Comparison of ENCODE assay signal across 11 cellular contexts in genomic region chr14:65238456-65238855, GRCh38.
A peak's percentile ranks its signal among the peaks of the same experiment; 100 is the strongest.
DNase-seq lines count a peak whose midpoint lies in the region; ATAC-seq and TF ChIP-seq lines count a peak whose summit lies in the region.
"Had no signal": no experiment of that assay in that cellular context is flagged by ENCODE, and none has a peak within 500 bp of the region (broad histone marks: within the 10 kb centered on the region; RNA-seq: fewer than 3 reads in every experiment).

No MANE protein-coding gene starts in this region.

- H3K4me1 Mint-ChIP-seq in MCF 10A (ENCODE audit: insufficient read depth, unreplicated experiment): peaks cover 33% of the 10 kb centered on the region
- H3K4me1 Mint-ChIP-seq in CD8-positive, alpha-beta T cell (ENCODE audit: low read depth): peaks cover 9% of the 10 kb centered on the region

- peak overlapping the region; percentile 71 for H3K9ac ChIP-seq in mesenchymal stem cell (ENCODE audit: low read length)

- peak overlapping the region; percentile 54 for H2BK5ac ChIP-seq in mesenchymal stem cell (ENCODE audit: low read depth, low read length, poor library complexity, severe bottlenecking)

- no peaks in the 10 kb centered on the region for H3K9me3 Mint-ChIP-seq in MCF 10A (ENCODE audit: unreplicated experiment)
- H3K9me3 Mint-ChIP-seq in CD8-positive, alpha-beta T cell: no peaks in the 10 kb centered on the region

- CTCF ChIA-PET in MCF 10A (lab: Yijun Ruan, JAX): interaction anchor here (0.8 to 1.6 kb wide), 2 partner anchors 77 to 176 kb away, joined by 4 to 9 read pairs; no protein-coding TSS in a partner anchor
- CTCF ChIA-PET in CD8-positive, alpha-beta T cell (lab: Charles Lee): no interaction called here

- DNase-seq in MG63 (peak; percentile 55), MCF 10A (ENCODE audit: unreplicated experiment) (peak; percentile 86), mesenchymal stem cell (peak; percentile 81), left lobe of liver (ENCODE audit: low spot score) (no peak)
- DNase-seq in CD8-positive, alpha-beta T cell: no peak
- DNase-seq: NCI-H345, upper lobe of left lung had no signal

- no peak overlapping the region for H3K4me2 ChIP-seq in mesenchymal stem cell (ENCODE audit: low read length, poor library complexity, severe bottlenecking)

- H3K36me3 Mint-ChIP-seq in MCF 10A (ENCODE audit: insufficient read depth, unreplicated experiment): no peaks in the 10 kb centered on the region
- no peaks in the 10 kb centered on the region for H3K36me3 Mint-ChIP-seq in CD8-positive, alpha-beta T cell

- H3K36me3 ChIP-seq in ACC112 (ENCODE audit: insufficient read depth, low read length) (no peaks in the 10 kb centered on the region), MG63 (no peaks in the 10 kb centered on the region), mesenchymal stem cell (ENCODE audit: control insufficient read depth in 1 of 2, insufficient read depth in 2 of 2, low read depth in 1 of 2, low read length in 2 of 2) (no peaks in the 10 kb centered on the region)
- H3K36me3 ChIP-seq in CD8-positive, alpha-beta T cell (ENCODE audit: insufficient read depth, low read length): no peaks in the 10 kb centered on the region
- H3K36me3 ChIP-seq: upper lobe of left lung had no signal

- H2AK5ac ChIP-seq in mesenchymal stem cell (ENCODE audit: low read length, severe bottlenecking): no peak overlapping the region

- H3K27me3 Mint-ChIP-seq in MCF 10A (ENCODE audit: insufficient read depth, unreplicated experiment): no peaks in the 10 kb centered on the region
- H3K27me3 Mint-ChIP-seq in CD8-positive, alpha-beta T cell (ENCODE audit: low read depth): no peaks in the 10 kb centered on the region
- H3K27me3 Mint-ChIP-seq: brain had no signal

- no peak overlapping the region for H2BK15ac ChIP-seq in mesenchymal stem cell (ENCODE audit: low read depth, poor library complexity, severe bottlenecking)

- 30% methylated on average over 6 of the region's 6 CpGs for WGBS in mesenchymal stem cell

- intact Hi-C loops in MCF 10A (cut with micrococcal nuclease): no loop called here
- intact Hi-C loops in CD8-positive, alpha-beta T cell (cut with DNase I, micrococcal nuclease): no loop called here

- ATAC-seq in GM21737 (IDR thresholded peaks at IDR 0.05; ENCODE audit: unreplicated experiment) (no peak), left lobe of liver (no peak), HG03571 (IDR thresholded peaks at IDR 0.05; ENCODE audit: unreplicated experiment) (no peak)
- no peak for ATAC-seq in CD8-positive, alpha-beta T cell

- H2AFZ ChIP-seq in ACC112 (ENCODE audit: low read length, unreplicated experiment) (no peak overlapping the region), mesenchymal stem cell (ENCODE audit: low read depth, low read length) (no peak overlapping the region)

- H2BK120ac ChIP-seq in mesenchymal stem cell (ENCODE audit: low read depth, low read length): peak overlapping the region; percentile 45

- peak overlapping the region; percentile 92 for H3K27ac Mint-ChIP-seq in MCF 10A (ENCODE audit: low read depth, unreplicated experiment)
- no peak overlapping the region for H3K27ac Mint-ChIP-seq in CD8-positive, alpha-beta T cell

- POLR2A ChIA-PET in MCF 10A (lab: Yijun Ruan, JAX): interaction anchor here (1.4 kb wide), 1 partner anchor 13 kb away, joined by 3 read pairs; no protein-coding TSS in a partner anchor
- POLR2A ChIA-PET in CD8-positive, alpha-beta T cell (lab: Charles Lee): no interaction called here

- peak overlapping the region; percentile 94 for H3K27ac ChIP-seq in ACC112 (ENCODE audit: low read depth, low read length)
- peak overlapping the region; percentile 82 for H3K27ac ChIP-seq in mesenchymal stem cell (ENCODE audit: low read length, poor library complexity, severe bottlenecking)
- H3K27ac ChIP-seq in CD8-positive, alpha-beta T cell (ENCODE audit: low read depth, low read length): no peak overlapping the region

- H3K4me3 Mint-ChIP-seq in MCF 10A (ENCODE audit: unreplicated experiment): peak overlapping the region; percentile 13
- H3K4me3 Mint-ChIP-seq in CD8-positive, alpha-beta T cell: no peak overlapping the region
- H3K4me3 Mint-ChIP-seq: brain had no signal

- no peaks in the 10 kb centered on the region for H3K79me1 ChIP-seq in mesenchymal stem cell (replicated peaks; ENCODE audit: low read length, poor library complexity, severe bottlenecking)

- H3K23ac ChIP-seq in mesenchymal stem cell (ENCODE audit: low read length in 2 of 2): no peak overlapping the region

- H3K79me2 ChIP-seq in ACC112 (ENCODE audit: control insufficient read depth, insufficient read depth, low read length, unreplicated experiment): no peaks in the 10 kb centered on the region

- H3K18ac ChIP-seq in mesenchymal stem cell (ENCODE audit: low read depth in 1 of 2, low read length in 2 of 2): peak overlapping the region in 1 of 2 experiments; percentile 60

- peak overlapping the region in 1 of 2 experiments; percentile 79 for H2BK12ac ChIP-seq in mesenchymal stem cell (ENCODE audit: low read length in 2 of 2)

- H3K4ac ChIP-seq in mesenchymal stem cell (ENCODE audit: low read depth in 1 of 2, low read length in 2 of 2): peak overlapping the region in 1 of 2 experiments; percentile 73

- H3K14ac ChIP-seq in mesenchymal stem cell (ENCODE audit: low read length in 2 of 2): no peak overlapping the region

- H3K9me3 ChIP-seq in MG63 (no peaks in the 10 kb centered on the region), mesenchymal stem cell (ENCODE audit: control insufficient read depth, low read length) (no peaks in the 10 kb centered on the region)
- no peaks in the 10 kb centered on the region for H3K9me3 ChIP-seq in CD8-positive, alpha-beta T cell (ENCODE audit: low read length)
- H3K9me3 ChIP-seq: upper lobe of left lung had no signal

- H4K8ac ChIP-seq in mesenchymal stem cell (ENCODE audit: low read length): no peak overlapping the region

- H3K4me1 ChIP-seq in ACC112 (ENCODE audit: control insufficient read depth, insufficient read depth, low read length, unreplicated experiment): peaks cover 35% of the 10 kb centered on the region
- peaks cover 17% of the 10 kb centered on the region for H3K4me1 ChIP-seq in mesenchymal stem cell (ENCODE audit: control insufficient read depth, insufficient read depth, low read depth, low read length)
- peaks cover 1% of the 10 kb centered on the region for H3K4me1 ChIP-seq in CD8-positive, alpha-beta T cell (ENCODE audit: insufficient read depth, low read length)

- TF ChIP-seq CTCF in MCF 10A (IDR thresholded peaks at IDR 0.05; ENCODE audit: unreplicated experiment): no peak
- TF ChIP-seq CTCF in CD8-positive, alpha-beta T cell (IDR thresholded peaks at IDR 0.05): no peak

- no TSS peak for BruUV-seq in MCF 10A (replicated peaks; lab: Mats Ljungman, UMichigan)

- no peaks in the 10 kb centered on the region for H3K27me3 ChIP-seq in ACC112 (ENCODE audit: insufficient read depth, low read length)
- H3K27me3 ChIP-seq in MG63: no peaks in the 10 kb centered on the region
- H3K27me3 ChIP-seq in mesenchymal stem cell (ENCODE audit: control insufficient read depth in 1 of 2, insufficient read depth in 1 of 2, low read length in 2 of 2): no peaks in the 10 kb centered on the region
- H3K27me3 ChIP-seq in CD8-positive, alpha-beta T cell (ENCODE audit: insufficient read depth, low read length): no peaks in the 10 kb centered on the region
- H3K27me3 ChIP-seq: upper lobe of left lung had no signal

- H3K4me3 ChIP-seq in ACC112 (ENCODE audit: low read depth, low read length): peak overlapping the region; percentile 30; the same call in 1 of the 2 replicates
- no peak overlapping the region for H3K4me3 ChIP-seq in MG63
- H3K4me3 ChIP-seq in mesenchymal stem cell (ENCODE audit: insufficient read depth in 1 of 2, low read depth in 1 of 2, low read length in 2 of 2): peak overlapping the region in 1 of 2 experiments; percentile 13
- no peak overlapping the region for H3K4me3 ChIP-seq in CD8-positive, alpha-beta T cell (ENCODE audit: low read depth, low read length)
- H3K4me3 ChIP-seq: upper lobe of left lung had no signal

- peak overlapping the region; percentile 70 for H4K91ac ChIP-seq in mesenchymal stem cell (ENCODE audit: low read length)

Comparison
In these comparisons a context has a peak if more than half of its experiments do, and no peak if none do; other contexts are left out.
1. DNase-seq: peak in MG63 (single experiment), MCF 10A (single experiment) and mesenchymal stem cell (single experiment); none in left lobe of liver (single experiment) and CD8-positive, alpha-beta T cell (0 of 7).